Comparison of ENCODE assay signal across 9 cellular contexts in the genomic region with DNA sequence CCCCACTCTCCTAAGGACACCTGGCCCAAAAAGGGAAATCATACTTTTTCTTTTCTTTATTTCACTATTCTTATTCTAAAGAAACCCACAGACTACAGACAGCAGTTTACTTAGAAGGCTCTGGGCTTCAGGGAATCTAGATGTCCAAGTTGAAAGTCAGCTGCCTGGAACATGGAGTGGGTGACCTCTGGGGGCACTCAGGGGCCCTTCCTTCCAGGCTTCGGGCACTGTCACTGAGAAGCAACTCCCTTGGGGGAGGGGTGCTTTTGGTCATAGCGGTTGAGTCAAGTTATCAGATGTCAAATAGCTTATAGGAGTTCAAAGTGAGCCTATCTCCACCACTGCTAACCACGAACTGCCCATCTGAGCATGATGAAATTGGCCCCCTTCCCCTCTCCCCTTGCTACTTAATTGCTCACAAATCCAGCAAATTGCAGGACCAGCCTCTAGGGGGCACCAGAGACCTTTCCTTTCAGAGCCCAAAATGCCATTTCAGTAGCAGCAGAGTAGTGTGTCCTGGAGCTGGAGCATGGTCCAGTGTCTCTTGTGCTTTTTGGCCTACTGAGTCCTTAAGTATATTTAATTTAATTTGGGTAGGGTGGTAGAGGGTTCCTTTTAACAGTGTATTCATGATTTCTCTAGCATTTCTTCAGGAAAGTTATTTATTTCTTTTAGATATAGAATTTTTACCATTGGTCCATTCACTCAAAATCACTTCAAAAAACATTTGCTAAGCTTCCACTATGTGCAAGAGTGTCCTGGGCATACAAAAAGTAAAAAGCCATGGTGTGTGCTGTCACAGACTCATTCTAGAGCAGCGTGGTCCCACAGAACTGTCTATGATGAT.
DNase-seq lines count a peak whose midpoint lies in the region; ATAC-seq and TF ChIP-seq lines count a peak whose summit lies in the region.
"Had no signal": no experiment of that assay in that cellular context is flagged by ENCODE, and none has a peak within 500 bp of the region (broad histone marks: within the 10 kb centered on the region; RNA-seq: fewer than 3 reads in every experiment).

No MANE protein-coding gene starts in this region.

- H3K9me3 ChIP-seq in Panc1 (ENCODE audit: control insufficient read depth, insufficient read depth, low read depth, low read length) (no peaks in the 10 kb centered on the region), neural cell (ENCODE audit: low read length) (no peaks in the 10 kb centered on the region), stomach (no peaks in the 10 kb centered on the region)

- no peaks in the 10 kb centered on the region for H4K20me1 ChIP-seq in neural cell (ENCODE audit: insufficient read depth)

- TF ChIP-seq CTCF in Panc1 (IDR thresholded peaks at IDR 0.05): peak; percentile 97
- peak; percentile 95 for TF ChIP-seq CTCF in neural cell (IDR thresholded peaks at IDR 0.05; ENCODE audit: poor library complexity, severe bottlenecking)
- peak in 5 of 7 experiments; percentile 81 to 90 (median 86) for TF ChIP-seq CTCF in stomach (IDR thresholded peaks at IDR 0.05)

- BruUV-seq in Panc1 (replicated peaks; lab: Mats Ljungman, UMichigan): no TSS peak

- no peaks in the 10 kb centered on the region for H3K79me2 ChIP-seq in neural cell (replicated peaks; ENCODE audit: insufficient read depth, low read length)

- DNase-seq in activated CD4-positive, CD25-positive, alpha-beta regulatory T cell (lab: John Stamatoyannopoulos, UW): peak in 3 of 4 experiments; percentile 15 to 50 (median 28)
- DNase-seq in HUDEP-2 (lab: John Stamatoyannopoulos, UW; ENCODE audit: unreplicated experiment in 76 of 76): peak in 52 of 76 experiments; percentile 1 to 60 (median 30)
- no peak for DNase-seq in Panc1 (ENCODE audit: low read depth, low spot score)
- DNase-seq in activated T-cell treated with anti-CD3 and anti-CD28 coated beads, Interleukin-2, amount 50 U/mL, for 72 hours: peak; percentile 64 to 71
- DNase-seq in fibroblast of peridontal ligament (ENCODE audit: extremely low read depth): peak; percentile 91
- peak; percentile 79 for DNase-seq in stomach

- H3K4me2 ChIP-seq in neural cell (ENCODE audit: low read length): no peak overlapping the region

- 29 to 33% (median 31%) methylated on average over 4 of the region's 4 CpGs for WGBS in stomach, 5 donors

- H3K4me1 ChIP-seq in Panc1 (ENCODE audit: control insufficient read depth, insufficient read depth, low read length) (peaks cover 4% of the 10 kb centered on the region; the same call in 1 of the 2 replicates), stomach (peaks cover 0 to 12% (median 2%) of the 10 kb centered on the region in 4 donors)

- in situ Hi-C loops in Panc1 (cut with HindIII; ENCODE audit: low pct_unique_long_range_greater_than_20kb, low sequenced_read_pairs): no loop called here

- no peak for TF ChIP-seq POLR2A in stomach (IDR thresholded peaks at IDR 0.05)

- no peaks in the 10 kb centered on the region for H3K36me3 Mint-ChIP-seq in activated T-cell treated with anti-CD3 and anti-CD28 coated beads, Interleukin-2, amount 50 U/mL, for 72 hours (ENCODE audit: insufficient read depth in 2 of 2)

- no peak overlapping the region for H3K4me3 ChIP-seq in Panc1 (ENCODE audit: low read depth in 2 of 2, low read length in 2 of 2)
- no peak overlapping the region for H3K4me3 ChIP-seq in neural cell (ENCODE audit: low read length)
- H3K4me3 ChIP-seq in stomach: no peak overlapping the region

- intact Hi-C loops in Panc1 (cut with micrococcal nuclease; ENCODE audit: unreplicated experiment) (loop anchor here (2.0 kb wide), 1 partner anchor 471 kb away; no protein-coding TSS in a partner anchor), stomach (cut with DNase I; ENCODE audit: low total_unique reads) (loop anchor here (5.0 to 10.0 kb wide), 2 partner anchors 468 to 541 kb away; no protein-coding TSS in a partner anchor)

- no peak for ATAC-seq in activated CD4-positive, CD25-positive, alpha-beta regulatory T cell treated with anti-CD3 and anti-CD28 coated beads, Interleukin-2, amount 50 U/mL, for 24 hours
- ATAC-seq in Panc1: peak; percentile 86
- ATAC-seq in activated T-cell treated with anti-CD3 and anti-CD28 coated beads, Interleukin-2, amount 50 U/mL, for 72 hours (replicated peaks in 1 of 2): peak; percentile 44 to 48

- peak overlapping the region; percentile 51; the same call in 1 of the 2 replicates for H3K27ac ChIP-seq in Panc1 (ENCODE audit: low read length)
- no peak overlapping the region for H3K27ac ChIP-seq in neural cell (ENCODE audit: low read length)
- peak overlapping the region in 2 of 5 donors; percentile 10 to 16 for H3K27ac ChIP-seq in stomach

- no peaks in the 10 kb centered on the region for H3K27me3 Mint-ChIP-seq in activated T-cell treated with anti-CD3 and anti-CD28 coated beads, Interleukin-2, amount 50 U/mL, for 72 hours (ENCODE audit: low read depth)

- peak; percentile 23 for TF ChIP-seq EP300 in neural cell (conservative IDR thresholded peaks at IDR 0.05; ENCODE audit: poor library complexity, severe bottlenecking)
- no peak for TF ChIP-seq EP300 in stomach (IDR thresholded peaks at IDR 0.05)

- H3K27me3 ChIP-seq in Panc1 (ENCODE audit: control insufficient read depth, insufficient read depth, low read length): no peaks in the 10 kb centered on the region
- no peaks in the 10 kb centered on the region for H3K27me3 ChIP-seq in neural cell (ENCODE audit: insufficient read depth, low read depth, low read length)
- H3K27me3 ChIP-seq in stomach: peaks cover 0 to 5% (median 0%) of the 10 kb centered on the region in 3 donors

- no peak overlapping the region for H2AFZ ChIP-seq in neural cell (ENCODE audit: low read depth, low read length)

- H3K9me2 ChIP-seq in neural cell (ENCODE audit: insufficient read depth, low read length): no peaks in the 10 kb centered on the region

- POLR2A ChIA-PET in Panc1 (lab: Charles Lee): no interaction called here

- no peaks in the 10 kb centered on the region for H3K4me1 Mint-ChIP-seq in activated T-cell treated with anti-CD3 and anti-CD28 coated beads, Interleukin-2, amount 50 U/mL, for 72 hours (ENCODE audit: low read depth)

- no peak overlapping the region for H3K27ac Mint-ChIP-seq in activated T-cell treated with anti-CD3 and anti-CD28 coated beads, Interleukin-2, amount 50 U/mL, for 72 hours
- H3K27ac Mint-ChIP-seq: stimulated activated naive CD8-positive, alpha-beta T cell treated with anti-CD3 and anti-CD28 coated beads, Interleukin-15, Interleukin-2, amounts not matched to agents 100 ng/mL and 50 ng/mL, for 24 hours had no signal

- H3K36me3 ChIP-seq in Panc1 (ENCODE audit: control insufficient read depth, insufficient read depth, low read length) (no peaks in the 10 kb centered on the region), neural cell (ENCODE audit: insufficient read depth, low read length) (no peaks in the 10 kb centered on the region), stomach (no peaks in the 10 kb centered on the region)

- H3K9ac ChIP-seq in neural cell (ENCODE audit: low read length): no peak overlapping the region

- H3F3A ChIP-seq in neural cell (ENCODE audit: insufficient read depth, low read length, poor library complexity, severe bottlenecking): no peaks in the 10 kb centered on the region

- H3K4me3 Mint-ChIP-seq in activated T-cell treated with anti-CD3 and anti-CD28 coated beads, Interleukin-2, amount 50 U/mL, for 72 hours: no peak overlapping the region
- H3K4me3 Mint-ChIP-seq: stimulated activated naive CD8-positive, alpha-beta T cell treated with anti-CD3 and anti-CD28 coated beads, Interleukin-15, Interleukin-2, amounts not matched to agents 100 ng/mL and 50 ng/mL, for 24 hours had no signal

- H3K9me3 Mint-ChIP-seq in activated T-cell treated with anti-CD3 and anti-CD28 coated beads, Interleukin-2, amount 50 U/mL, for 72 hours: no peaks in the 10 kb centered on the region
- H3K9me3 Mint-ChIP-seq: stimulated activated naive CD8-positive, alpha-beta T cell treated with anti-CD3 and anti-CD28 coated beads, Interleukin-15, Interleukin-2, amounts not matched to agents 100 ng/mL and 50 ng/mL, for 24 hours had no signal

- peak; percentile 96 for TF ChIP-seq RAD21 in neural cell (conservative IDR thresholded peaks at IDR 0.05)

- CTCF ChIA-PET in Panc1 (lab: Charles Lee): interaction anchor here (0.5 to 1.3 kb wide), 6 partner anchors 8 to 538 kb away, joined by 3 to 5 read pairs (median 4); no protein-coding TSS in a partner anchor

TF ChIP-seq in neural cell, 6 proteins besides CTCF, POLR2A, EP300 and RAD21:
- TF ChIP-seq POLR2AphosphoS5 (IDR thresholded peaks at IDR 0.05): no peak
- peak; percentile 96 for TF ChIP-seq SMC3 (conservative IDR thresholded peaks at IDR 0.05; ENCODE audit: poor library complexity)

Comparison
In these comparisons a context has a peak if more than half of its experiments do, and no peak if none do; other contexts are left out.
1. ATAC-seq: peak in Panc1 (single experiment) and activated T-cell treated with anti-CD3 and anti-CD28 coated beads, Interleukin-2, amount 50 U/mL, for 72 hours (2 of 2); none in activated CD4-positive, CD25-positive, alpha-beta regulatory T cell treated with anti-CD3 and anti-CD28 coated beads, Interleukin-2, amount 50 U/mL, for 24 hours (0 of 2).
2. Peak in every context shown above with its lines, with median percentiles within 50 percentile points of each other: CTCF ChIP-seq.